11 cellular contexts compared by ENCODE assay signal in the genomic region with DNA sequence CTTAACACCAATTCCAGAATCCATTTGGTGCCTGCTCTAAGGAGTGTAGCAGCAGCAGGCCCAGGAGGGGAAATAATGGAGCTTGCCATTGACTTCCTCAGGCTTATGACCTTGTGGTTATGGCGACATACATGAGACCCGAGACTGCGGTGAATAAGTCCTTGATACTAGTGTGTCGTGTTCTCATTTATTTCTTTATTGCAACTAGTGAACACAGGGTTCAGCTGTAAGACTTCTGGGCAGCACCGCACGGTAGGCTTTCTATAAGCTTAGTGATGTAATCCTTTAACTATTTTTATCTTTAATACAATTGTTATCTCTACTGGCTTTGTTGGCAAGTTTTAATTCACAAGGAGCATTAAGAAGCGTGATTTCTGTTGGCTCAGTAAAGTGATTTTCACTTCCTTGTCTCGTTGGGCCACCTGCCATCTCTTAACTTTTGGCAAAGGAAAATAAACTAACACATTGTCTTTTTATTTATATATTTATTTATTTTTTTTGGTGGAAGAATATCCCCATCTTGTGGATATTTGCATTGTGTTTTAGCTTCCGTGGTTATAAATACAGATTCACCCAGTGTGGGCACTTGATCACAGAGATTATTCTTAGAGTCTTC.
A peak's percentile ranks its signal among the peaks of the same experiment; 100 is the strongest.
DNase-seq lines count a peak whose midpoint lies in the region; ATAC-seq, FAIRE-seq and TF ChIP-seq lines count a peak whose summit lies in the region.
"Had no signal": no experiment of that assay in that cellular context is flagged by ENCODE, and none has a peak within 500 bp of the region (broad histone marks: within the 10 kb centered on the region; RNA-seq: fewer than 3 reads in every experiment).

No MANE protein-coding gene starts in this region.

- TF ChIP-seq CTCF in astrocyte (IDR thresholded peaks at IDR 0.05; ENCODE audit: insufficient read depth, low read depth, low read length) (no peak), hepatocyte (IDR thresholded peaks at IDR 0.05; ENCODE audit: poor library complexity) (peak; percentile 26)

- no peak for FAIRE-seq in astrocyte (lab: Jason Lieb, UNC)

- H3K4me1 ChIP-seq in astrocyte (ENCODE audit: insufficient read depth, low read length) (peaks cover 13% of the 10 kb centered on the region), hepatocyte (ENCODE audit: insufficient read depth) (peaks cover 18% of the 10 kb centered on the region)

- peaks cover 3% of the 10 kb centered on the region for H3K9me3 Mint-ChIP-seq in astrocyte (ENCODE audit: unreplicated experiment)
- H3K9me3 Mint-ChIP-seq: T-helper 1 cell treated with Interleukin-12 subunit alpha and Interleukin-12 subunit beta and Interleukin-4 antibody, amounts not matched to agents 30 μg/mL and 1 μg/mL, for 36 hours had no signal

- no peak overlapping the region for H3K27ac Mint-ChIP-seq in astrocyte (ENCODE audit: unreplicated experiment)
- H3K27ac Mint-ChIP-seq: T-helper 1 cell treated with Interleukin-12 subunit alpha and Interleukin-12 subunit beta and Interleukin-4 antibody, amounts not matched to agents 30 μg/mL and 1 μg/mL, for 36 hours; type B pancreatic cell had no signal

- H2AFZ ChIP-seq in astrocyte (ENCODE audit: low read depth, low read length): no peak overlapping the region
- H2AFZ ChIP-seq in hepatocyte: no peak overlapping the region

- no peak for DNase-seq in Right ventricle myocardium inferior (ENCODE audit: missing footprints)
- no peak for DNase-seq in cardiac septum (ENCODE audit: low spot score)
- DNase-seq in astrocyte (ENCODE audit: low read depth): peak; percentile 61
- no peak for DNase-seq in hepatocyte (ENCODE audit: low spot score)
- DNase-seq in NCI-H146 (lab: John Stamatoyannopoulos, UW): no peak
- no peak for DNase-seq in amniotic stem cell (lab: John Stamatoyannopoulos, UW)
- DNase-seq: NCI-H2227 treated with DMSO at 0.1 percent for 48 hours had no signal

- 67% methylated on average over 9 of the region's 9 CpGs for WGBS in hepatocyte (ENCODE audit: low lambda C conversion rate, missing lambda C conversion rate)

- H3K27me3 ChIP-seq in astrocyte (ENCODE audit: insufficient read depth, low read length) (no peaks in the 10 kb centered on the region), hepatocyte (no peaks in the 10 kb centered on the region)

- ATAC-seq in Right ventricle myocardium inferior: peak; percentile 41
- ATAC-seq in HG02642 (IDR thresholded peaks at IDR 0.05; ENCODE audit: poor library complexity, unreplicated experiment): no peak
- ATAC-seq in HG03378 (IDR thresholded peaks at IDR 0.05; ENCODE audit: unreplicated experiment): no peak

- H3K9ac ChIP-seq in astrocyte (ENCODE audit: low read length): no peak overlapping the region

- H3K4me3 Mint-ChIP-seq in astrocyte (ENCODE audit: unreplicated experiment): no peak overlapping the region
- H3K4me3 Mint-ChIP-seq: T-helper 1 cell treated with Interleukin-12 subunit alpha and Interleukin-12 subunit beta and Interleukin-4 antibody, amounts not matched to agents 30 μg/mL and 1 μg/mL, for 36 hours; type B pancreatic cell had no signal

- H3K36me3 ChIP-seq in astrocyte (ENCODE audit: insufficient read depth, low read length): no peaks in the 10 kb centered on the region
- no peaks in the 10 kb centered on the region for H3K36me3 ChIP-seq in hepatocyte (replicated peaks; ENCODE audit: insufficient read depth, low read depth)

- H3K9me2 ChIP-seq in hepatocyte (replicated peaks; ENCODE audit: insufficient read depth): no peaks in the 10 kb centered on the region

- no peaks in the 10 kb centered on the region for H3K27me3 Mint-ChIP-seq in astrocyte (ENCODE audit: low read depth, unreplicated experiment)
- H3K27me3 Mint-ChIP-seq: type B pancreatic cell had no signal

- H3K4me1 Mint-ChIP-seq in astrocyte (ENCODE audit: low read depth, unreplicated experiment): peaks cover 3% of the 10 kb centered on the region

- no peaks in the 10 kb centered on the region for H3K9me3 ChIP-seq in astrocyte (ENCODE audit: insufficient read depth, low read depth, low read length)
- no peaks in the 10 kb centered on the region for H3K9me3 ChIP-seq in hepatocyte (ENCODE audit: low read depth)

- H3K4me3 ChIP-seq in astrocyte (ENCODE audit: insufficient read depth, low read depth, low read length): no peak overlapping the region
- H3K4me3 ChIP-seq in hepatocyte: no peak overlapping the region

- H3K36me3 Mint-ChIP-seq in astrocyte (ENCODE audit: low read depth, unreplicated experiment): peaks cover 3% of the 10 kb centered on the region

- H4K20me1 ChIP-seq in astrocyte (ENCODE audit: insufficient read depth, low read length) (no peaks in the 10 kb centered on the region), hepatocyte (ENCODE audit: insufficient read depth, poor library complexity, severe bottlenecking) (no peaks in the 10 kb centered on the region)

- H3K79me2 ChIP-seq in astrocyte (ENCODE audit: insufficient read depth, low read length): no peaks in the 10 kb centered on the region
- no peaks in the 10 kb centered on the region for H3K79me2 ChIP-seq in hepatocyte

- intact Hi-C loops in Right ventricle myocardium inferior (cut with DNase I) (loop anchor here (5.0 kb wide), 1 partner anchor 314 kb away; no protein-coding TSS in a partner anchor), cardiac septum (cut with DNase I) (loop anchor here (5.0 kb wide), 1 partner anchor 139 kb away; the partner anchor contains the start of gene LTBP1)

- peak overlapping the region; percentile 31 for H3K4me2 ChIP-seq in astrocyte (ENCODE audit: low read length)
- H3K4me2 ChIP-seq in hepatocyte: no peak overlapping the region

- H3K27ac ChIP-seq in astrocyte (ENCODE audit: low read depth, low read length) (no peak overlapping the region), hepatocyte (no peak overlapping the region)
